In the genomic region with DNA sequence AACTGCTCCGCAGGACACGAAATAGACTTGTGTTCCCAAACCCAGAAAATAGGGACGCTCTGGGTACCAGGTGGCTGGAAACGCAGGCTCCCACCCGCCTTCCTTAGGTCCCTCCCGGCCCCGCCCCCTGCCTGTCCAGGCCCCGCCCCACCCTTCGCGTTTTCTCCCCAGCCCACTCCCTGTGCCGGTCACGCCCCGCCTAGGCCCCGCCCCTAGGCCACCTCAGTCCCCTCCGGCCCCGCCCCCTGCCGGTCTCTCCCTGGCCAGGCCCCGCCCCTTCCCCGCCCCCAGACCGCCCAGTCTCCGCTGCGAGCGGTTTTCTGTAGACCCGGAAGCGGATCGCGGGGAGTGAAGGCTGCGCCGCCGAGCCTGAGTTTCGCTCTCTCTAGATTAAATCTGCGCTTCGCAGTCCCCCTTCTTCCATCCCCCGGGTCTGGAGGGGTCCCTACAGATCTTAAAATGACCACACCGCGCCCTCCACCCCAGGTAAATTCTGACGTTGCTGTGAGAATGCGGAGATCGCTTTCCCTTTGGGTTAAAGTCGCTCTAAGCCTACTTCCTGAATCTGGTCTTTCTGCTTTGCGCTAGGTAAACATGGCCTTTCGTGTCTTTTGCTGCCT, we compare ENCODE assay signal across 9 cellular contexts. TPM values are rescaled to one million over a fixed set of nuclear protein-coding genes. Genes with fewer than 3 reads are reported as not detected.
DNase-seq lines count a peak whose midpoint lies in the region; ATAC-seq and TF ChIP-seq lines count a peak whose summit lies in the region.
"Had no signal": no experiment of that assay in that cellular context is flagged by ENCODE, and none has a peak within 500 bp of the region (broad histone marks: within the 10 kb centered on the region; RNA-seq: fewer than 3 reads in every experiment).

No MANE protein-coding gene starts in this region.

- H3K27me3 Mint-ChIP-seq in activated CD4-positive, alpha-beta T cell treated with anti-CD3 and anti-CD28 coated beads, Interleukin-2, amount 10 ng/mL, durations not matched to agents 24 days and 14 days, result no peaks in the 10 kb centered on the region

- H3K4me3 ChIP-seq in coronary artery, result peak overlapping the region; percentile 82

- peaks cover 39% of the 10 kb centered on the region for H3K36me3 Mint-ChIP-seq in activated CD4-positive, alpha-beta T cell treated with anti-CD3 and anti-CD28 coated beads, Interleukin-2, amount 10 ng/mL, durations not matched to agents 24 days and 14 days (ENCODE audit: low read depth)

- H3K9me3 Mint-ChIP-seq in activated CD4-positive, alpha-beta T cell treated with anti-CD3 and anti-CD28 coated beads, Interleukin-2, amount 10 ng/mL, durations not matched to agents 24 days and 14 days, result peaks cover 17% of the 10 kb centered on the region

- DNase-seq in NCI-H524 (lab: John Stamatoyannopoulos, UW) (peak; percentile 31 to 57), NCI-H524 treated with DMSO at 0.1 percent for 48 hours (lab: John Stamatoyannopoulos, UW) (no peak), NCI-H2029 (lab: John Stamatoyannopoulos, UW) (peak; percentile 78), coronary artery (ENCODE audit: low spot score) (peak; percentile 98)
- peak; percentile 96 for DNase-seq in activated CD4-positive, alpha-beta T cell treated with anti-CD3 and anti-CD28 coated beads, Interleukin-2, amount 10 ng/mL, durations not matched to agents 24 days and 14 days
- peak; percentile 95 to 99 for DNase-seq in stimulated activated CD4-positive, alpha-beta T cell treated with anti-CD3 and anti-CD28 coated beads, Interleukin-15, amount 100 ng/mL, for 1 hour (ENCODE audit: low read depth in 1 of 2, low spot score in 1 of 2)

- ATAC-seq in HG02623 (IDR thresholded peaks at IDR 0.05; ENCODE audit: unreplicated experiment), result no peak

- H3K27me3 ChIP-seq in layer of hippocampus (ENCODE audit: control insufficient read depth, insufficient read depth, low read length), result no peaks in the 10 kb centered on the region

- intact Hi-C loops in activated CD4-positive, alpha-beta T cell treated with anti-CD3 and anti-CD28 coated beads, Interleukin-2, amount 10 ng/mL, durations not matched to agents 24 days and 14 days (cut with micrococcal nuclease), result loop anchor here (1.0 to 10.0 kb wide), 8 partner anchors 95 to 670 kb away; a partner anchor contains a TSS

- TF ChIP-seq CTCF in coronary artery (IDR thresholded peaks at IDR 0.05), result no peak

- peak overlapping the region; percentile 96 for H3K27ac Mint-ChIP-seq in activated CD4-positive, alpha-beta T cell treated with anti-CD3 and anti-CD28 coated beads, Interleukin-2, amount 10 ng/mL, durations not matched to agents 24 days and 14 days

- H3K4me3 Mint-ChIP-seq in activated CD4-positive, alpha-beta T cell treated with anti-CD3 and anti-CD28 coated beads, Interleukin-2, amount 10 ng/mL, durations not matched to agents 24 days and 14 days, result peak overlapping the region; percentile 97

- peaks cover 29% of the 10 kb centered on the region for H3K4me1 Mint-ChIP-seq in activated CD4-positive, alpha-beta T cell treated with anti-CD3 and anti-CD28 coated beads, Interleukin-2, amount 10 ng/mL, durations not matched to agents 24 days and 14 days

- H3K27ac ChIP-seq in coronary artery, result peak overlapping the region; percentile 77 to 92
- peak overlapping the region; percentile 23 for H3K27ac ChIP-seq in layer of hippocampus (ENCODE audit: low read depth, low read length)
- H3K27ac ChIP-seq: C4-2B had no signal

RNA-seq across cellular contexts. Expression of a gene that starts 3.7 kb away (rescaled TPM):
- 2.3 and 2.6 TPM in 2 replicates for total RNA-seq in activated CD4-positive, alpha-beta T cell treated with anti-CD3 and anti-CD28 coated beads, Interleukin-2, amount 10 ng/mL, durations not matched to agents 24 days and 14 days

RNA-seq across cellular contexts. Expression of a gene that starts 38.0 kb away (rescaled TPM):
- total RNA-seq in activated CD4-positive, alpha-beta T cell treated with anti-CD3 and anti-CD28 coated beads, Interleukin-2, amount 10 ng/mL, durations not matched to agents 24 days and 14 days, result 4.6 and 5.3 TPM in 2 replicates

RNA-seq across cellular contexts. Expression of a gene that starts 57.8 kb away (rescaled TPM):
- total RNA-seq in activated CD4-positive, alpha-beta T cell treated with anti-CD3 and anti-CD28 coated beads, Interleukin-2, amount 10 ng/mL, durations not matched to agents 24 days and 14 days, result 0.91 and 1.8 TPM in 2 replicates
